ENCODE assay signal across 21 cellular contexts in the genomic region with DNA sequence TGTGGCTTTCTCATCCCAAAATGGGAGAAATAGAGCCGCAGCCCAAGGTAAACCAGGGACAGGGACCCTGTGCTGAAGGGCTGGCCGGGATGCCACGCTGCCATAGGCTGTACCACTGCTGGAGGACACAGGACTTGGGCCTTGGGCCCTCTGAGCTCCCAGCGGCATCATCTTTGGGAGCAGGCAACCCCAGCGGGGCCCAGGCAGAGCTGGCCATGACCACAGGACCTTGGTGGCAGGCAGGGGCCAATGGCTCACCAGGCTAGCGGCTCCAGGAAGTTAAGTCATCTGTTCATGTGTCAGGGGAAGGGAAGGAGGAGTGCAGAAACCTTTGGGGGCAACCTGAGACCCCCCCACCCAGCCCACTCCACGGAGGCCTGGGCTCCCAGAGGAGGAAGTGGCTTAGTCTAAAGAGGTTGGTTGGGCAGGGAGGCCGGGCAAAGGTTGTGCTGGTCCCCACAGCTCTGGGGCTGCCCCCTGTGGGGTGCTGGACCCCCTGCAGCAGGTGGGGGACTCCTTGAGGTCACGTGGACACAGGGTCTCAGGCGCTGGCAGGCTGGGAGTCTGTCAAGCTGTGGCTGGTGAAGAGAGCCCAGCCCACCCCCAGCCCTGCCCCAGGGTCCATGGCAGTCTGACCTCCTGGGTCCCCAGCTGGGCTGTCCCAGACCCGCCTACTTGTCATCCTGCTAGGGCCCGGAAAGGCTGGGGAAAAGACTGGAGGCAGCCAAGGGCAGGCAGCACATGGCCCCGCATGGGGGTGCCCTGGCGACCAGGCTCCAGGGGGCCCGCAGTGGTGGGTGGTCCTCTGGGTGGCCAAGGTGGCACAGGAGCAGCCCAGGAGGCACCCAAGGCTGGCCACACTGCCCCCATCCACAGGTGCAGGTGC.
DNase-seq lines count a peak whose midpoint lies in the region; ATAC-seq and TF ChIP-seq lines count a peak whose summit lies in the region.
"Had no signal": no experiment of that assay in that cellular context is flagged by ENCODE, and none has a peak within 500 bp of the region (broad histone marks: within the 10 kb centered on the region; RNA-seq: fewer than 3 reads in every experiment).

No MANE protein-coding gene starts in this region.

- no peak overlapping the region for H3K27ac ChIP-seq in Peyer's patch
- no peak overlapping the region for H3K27ac ChIP-seq in upper lobe of right lung
- H3K27ac ChIP-seq: A549, HL-60 had no signal

- H3K36me3 ChIP-seq in Peyer's patch (no peaks in the 10 kb centered on the region), upper lobe of right lung (no peaks in the 10 kb centered on the region)
- H3K36me3 ChIP-seq: MG63 had no signal

- H3K4me1 Mint-ChIP-seq in activated CD4-positive, alpha-beta memory T cell treated with anti-CD3 and anti-CD28 coated beads for 36 hours (ENCODE audit: low read depth) = no peaks in the 10 kb centered on the region

- H3K27me3 ChIP-seq in Peyer's patch = no peaks in the 10 kb centered on the region
- H3K27me3 ChIP-seq in upper lobe of right lung = no peaks in the 10 kb centered on the region
- H3K27me3 ChIP-seq: MG63 had no signal

- no peak overlapping the region for H3K4me3 Mint-ChIP-seq in activated CD4-positive, alpha-beta memory T cell treated with anti-CD3 and anti-CD28 coated beads for 36 hours

- no peaks in the 10 kb centered on the region for H3K4me1 ChIP-seq in Peyer's patch
- H3K4me1 ChIP-seq in upper lobe of right lung = no peaks in the 10 kb centered on the region
- H3K4me1 ChIP-seq: A549, Caco-2 had no signal

- ATAC-seq in Right ventricle myocardium inferior (no peak), left ventricle myocardium superior (no peak), upper lobe of right lung (no peak)
- ATAC-seq: A549, K562, PC-3 had no signal

- DNase-seq in Right ventricle myocardium inferior (ENCODE audit: missing footprints) (peak; percentile 46), left ventricle myocardium superior (no peak), Peyer's patch (peak in 2 of 3 donors; percentile 9 to 39), mesenteric fat pad (ENCODE audit: low spot score) (peak; percentile 87), upper lobe of right lung (peak; percentile 59), NCI-H1436 (lab: John Stamatoyannopoulos, UW) (no peak), RPMI8226 (no peak)
- no peak for DNase-seq in activated CD4-positive, alpha-beta memory T cell treated with anti-CD3 and anti-CD28 coated beads for 36 hours
- DNase-seq: Caco-2, DMS53, HCEC 1CT, MG63, NCI-H1105, NCI-H187, NCI-H446, NCI-H748 treated with DMSO at 0.1 percent for 48 hours, PC-3, SHP77 treated with DMSO at 0.1 percent for 48 hours had no signal

- POLR2A ChIA-PET in activated CD4-positive, alpha-beta memory T cell treated with anti-CD3 and anti-CD28 coated beads for 36 hours (lab: Charles Lee) = no interaction called here

- intact Hi-C loops in Right ventricle myocardium inferior (cut with DNase I) (no loop called here), left ventricle myocardium superior (cut with micrococcal nuclease) (no loop called here), upper lobe of right lung (cut with DNase I) (no loop called here)
- intact Hi-C loops in activated CD4-positive, alpha-beta memory T cell treated with anti-CD3 and anti-CD28 coated beads for 36 hours (cut with micrococcal nuclease) = no loop called here

- TF ChIP-seq CTCF in Peyer's patch (IDR thresholded peaks at IDR 0.05) (no peak), upper lobe of right lung (IDR thresholded peaks at IDR 0.05) (no peak)

- no peak for TF ChIP-seq POLR2A in Peyer's patch (IDR thresholded peaks at IDR 0.05)

- H3K9me3 Mint-ChIP-seq in activated CD4-positive, alpha-beta memory T cell treated with anti-CD3 and anti-CD28 coated beads for 36 hours = no peaks in the 10 kb centered on the region

- H3K4me3 ChIP-seq in Peyer's patch (no peak overlapping the region), upper lobe of right lung (no peak overlapping the region)
- H3K4me3 ChIP-seq: A549, K562, MG63 had no signal

- CTCF ChIA-PET in activated CD4-positive, alpha-beta memory T cell treated with anti-CD3 and anti-CD28 coated beads for 36 hours (lab: Charles Lee) = interaction anchor here (1.1 kb wide), 1 partner anchor 10 kb away, joined by 5 read pairs; no protein-coding TSS in a partner anchor

- H3K27me3 Mint-ChIP-seq in activated CD4-positive, alpha-beta memory T cell treated with anti-CD3 and anti-CD28 coated beads for 36 hours = no peaks in the 10 kb centered on the region

- no peaks in the 10 kb centered on the region for H3K36me3 Mint-ChIP-seq in activated CD4-positive, alpha-beta memory T cell treated with anti-CD3 and anti-CD28 coated beads for 36 hours

- no peak overlapping the region for H3K27ac Mint-ChIP-seq in activated CD4-positive, alpha-beta memory T cell treated with anti-CD3 and anti-CD28 coated beads for 36 hours

- H3K9me3 ChIP-seq in Peyer's patch (no peaks in the 10 kb centered on the region), upper lobe of right lung (no peaks in the 10 kb centered on the region)
- H3K9me3 ChIP-seq: A549, Caco-2, MG63 had no signal

Comparison
In these comparisons a context has a peak if more than half of its experiments do, and no peak if none do; other contexts are left out.
1. DNase-seq: peak in Right ventricle myocardium inferior (single experiment), Peyer's patch (2 of 3), mesenteric fat pad (single experiment) and upper lobe of right lung (single experiment); none in left ventricle myocardium superior (single experiment), NCI-H1436 (single experiment), activated CD4-positive, alpha-beta memory T cell treated with anti-CD3 and anti-CD28 coated beads for 36 hours (single experiment) and RPMI8226 (single experiment).